In the genomic region with DNA sequence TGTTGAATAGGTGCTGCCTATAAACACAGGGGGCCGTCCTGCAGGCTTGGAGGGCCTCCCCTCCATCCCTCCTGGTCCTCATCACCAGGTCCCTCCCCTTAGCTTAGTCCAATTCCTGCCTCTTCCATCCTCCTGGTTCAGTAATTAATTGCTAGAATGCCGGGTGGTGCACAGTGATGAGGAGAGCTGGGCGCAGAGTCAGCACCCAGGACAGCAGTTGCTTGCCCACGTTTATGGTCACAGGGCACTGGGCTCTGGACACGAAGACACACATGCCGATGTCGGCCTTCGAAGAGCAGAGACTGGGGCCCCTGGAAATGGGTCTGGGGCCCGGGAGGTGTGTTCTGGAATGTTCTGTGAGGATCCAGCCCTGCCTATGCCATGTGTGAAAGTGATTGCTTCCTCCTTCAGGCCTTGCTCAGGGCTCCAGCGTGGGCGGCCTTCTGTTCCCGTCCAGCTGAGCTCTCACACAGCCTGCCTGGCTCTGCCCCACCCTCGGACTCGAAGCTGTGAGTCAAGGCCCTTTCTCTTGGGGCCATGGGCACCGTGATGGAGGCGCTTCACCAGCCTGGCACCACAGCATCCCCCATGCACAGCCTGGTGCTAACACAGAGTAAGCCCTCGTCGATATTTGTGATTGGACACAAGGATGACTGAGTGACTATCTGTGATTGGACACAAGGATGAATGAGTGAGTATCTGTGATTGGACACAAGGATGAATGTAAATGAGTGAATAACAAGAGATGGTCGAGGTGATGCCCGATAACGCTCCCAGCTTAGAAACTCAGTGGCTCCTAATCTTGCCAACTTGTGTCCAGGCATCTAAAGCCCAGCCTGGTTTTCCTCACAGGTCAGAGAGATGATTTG, we compare ENCODE assay signal across 24 cellular contexts.
DNase-seq lines count a peak whose midpoint lies in the region; ATAC-seq and TF ChIP-seq lines count a peak whose summit lies in the region.
"Had no signal": no experiment of that assay in that cellular context is flagged by ENCODE, and none has a peak within 500 bp of the region (broad histone marks: within the 10 kb centered on the region; RNA-seq: fewer than 3 reads in every experiment).

No MANE protein-coding gene starts in this region.

- ATAC-seq in GM23338 = no peak
- ATAC-seq in lung (ENCODE audit: insufficient read depth, low FRiP score) = no peak
- ATAC-seq in GM21619 (IDR thresholded peaks at IDR 0.05; ENCODE audit: unreplicated experiment) = no peak
- ATAC-seq in GM18505 (IDR thresholded peaks at IDR 0.05; ENCODE audit: unreplicated experiment) = no peak

- H2AFZ ChIP-seq in GM23338 (no peak overlapping the region), Karpas-422 (ENCODE audit: low read length) (no peak overlapping the region)

- no peaks in the 10 kb centered on the region for H4K20me1 ChIP-seq in GM23338 (replicated peaks; ENCODE audit: insufficient read depth)
- no peaks in the 10 kb centered on the region for H4K20me1 ChIP-seq in Karpas-422 (ENCODE audit: insufficient read depth, low read depth, low read length)

- TF ChIP-seq EP300 in stomach (IDR thresholded peaks at IDR 0.05) = no peak

- no peaks in the 10 kb centered on the region; the same call in 2 of the 3 replicates for H3K9me3 Mint-ChIP-seq in GM23338
- H3K9me3 Mint-ChIP-seq: CD8-positive, alpha-beta memory T cell; stimulated activated naive CD8-positive, alpha-beta T cell treated with anti-CD3 and anti-CD28 coated beads, Interleukin-15, Interleukin-2, amounts not matched to agents 100 ng/mL and 50 ng/mL, for 24 hours had no signal

- peaks cover 5% of the 10 kb centered on the region for H3K27me3 Mint-ChIP-seq in GM23338 (ENCODE audit: insufficient read depth, low read depth, poor library complexity)

- H3K27ac Mint-ChIP-seq in GM23338 = peak overlapping the region; percentile 56; the same call in 1 of the 2 replicates
- H3K27ac Mint-ChIP-seq: activated naive CD8-positive, alpha-beta T cell; CD8-positive, alpha-beta memory T cell; stimulated activated naive CD8-positive, alpha-beta T cell treated with anti-CD3 and anti-CD28 coated beads, Interleukin-15, Interleukin-2, amounts not matched to agents 100 ng/mL and 50 ng/mL, for 24 hours had no signal

- 71 to 74% methylated on average over 21 of the region's 21 CpGs for WGBS in lung, 2 donors
- 62 to 82% (median 71%) methylated on average over 9 to 21 of the region's 21 CpGs for WGBS in stomach, 5 donors

- DNase-seq in GM23338 (ENCODE audit: low spot score) = no peak
- peak; percentile 23 for DNase-seq in lung (ENCODE audit: low spot score)
- DNase-seq in stomach = peak; percentile 21
- DNase-seq in Karpas-422 = no peak
- no peak for DNase-seq in GM03348 (ENCODE audit: low spot score)
- DNase-seq: activated CD4-positive, alpha-beta T cell treated with anti-CD3 and anti-CD28 coated beads, Interleukin-2, amount 50 U/mL, for 1 hour; activated T-cell treated with anti-CD3 and anti-CD28 coated beads, Interleukin-2, amount 50 U/mL, for 1 hour; CD8-positive, alpha-beta memory T cell; dermis blood vessel endothelial cell; foreskin melanocyte; kidney glomerular epithelial cell; NCI-H1048; NCI-H2029; occipital lobe had no signal

- no peaks in the 10 kb centered on the region for H3K4me1 Mint-ChIP-seq in GM23338
- H3K4me1 Mint-ChIP-seq: CD8-positive, alpha-beta memory T cell had no signal

- H3K9me3 ChIP-seq in lung (ENCODE audit: control insufficient read depth in 2 of 2, insufficient read depth in 1 of 2, low read length in 1 of 2) (no peaks in the 10 kb centered on the region), stomach (peaks cover 0 to 6% (median 0%) of the 10 kb centered on the region in 4 donors), Karpas-422 (ENCODE audit: low read length) (no peaks in the 10 kb centered on the region)
- H3K9me3 ChIP-seq: body of pancreas, SJCRH30 had no signal

- H3K9me2 ChIP-seq in GM23338 (ENCODE audit: insufficient read depth) (no peaks in the 10 kb centered on the region), Karpas-422 (replicated peaks; ENCODE audit: insufficient read depth, low read length) (no peaks in the 10 kb centered on the region)

- no peak for TF ChIP-seq POLR2A in stomach (IDR thresholded peaks at IDR 0.05)
- TF ChIP-seq POLR2A in GM18505 (IDR thresholded peaks at IDR 0.05; ENCODE audit: borderline replicate concordance, extremely low read depth, insufficient read depth, insufficient read length) = no peak

- H3K36me3 Mint-ChIP-seq in GM23338 (ENCODE audit: low read depth) = no peaks in the 10 kb centered on the region
- H3K36me3 Mint-ChIP-seq: activated naive CD8-positive, alpha-beta T cell; CD8-positive, alpha-beta memory T cell had no signal

- intact Hi-C loops in stomach (cut with DNase I; ENCODE audit: low total_unique reads) = no loop called here

- H3K4me3 ChIP-seq in GM23338 = no peak overlapping the region
- no peak overlapping the region for H3K4me3 ChIP-seq in lung
- H3K4me3 ChIP-seq in stomach = no peak overlapping the region
- H3K4me3 ChIP-seq in Karpas-422 (ENCODE audit: low read length) = no peak overlapping the region
- H3K4me3 ChIP-seq: body of pancreas, SJCRH30 had no signal

- H3K4me1 ChIP-seq in GM23338 (ENCODE audit: insufficient read depth) = no peaks in the 10 kb centered on the region
- H3K4me1 ChIP-seq in lung (ENCODE audit: control insufficient read depth in 2 of 2, insufficient read depth in 2 of 2, low read length in 2 of 2) = no peaks in the 10 kb centered on the region
- H3K4me1 ChIP-seq in stomach = no peaks in the 10 kb centered on the region
- no peaks in the 10 kb centered on the region for H3K4me1 ChIP-seq in Karpas-422 (ENCODE audit: low read length)
- H3K4me1 ChIP-seq: body of pancreas had no signal

- H3K27me3 ChIP-seq in GM23338 (ENCODE audit: insufficient read depth) (no peaks in the 10 kb centered on the region), lung (ENCODE audit: control insufficient read depth, insufficient read depth) (no peaks in the 10 kb centered on the region), stomach (peaks cover 0 to 39% (median 0%) of the 10 kb centered on the region in 3 donors), Karpas-422 (ENCODE audit: low read length) (no peaks in the 10 kb centered on the region)
- H3K27me3 ChIP-seq: body of pancreas had no signal

- TF ChIP-seq CTCF in GM23338 (conservative IDR thresholded peaks at IDR 0.05; ENCODE audit: low read depth in 2 of 2) = no peak
- no peak for TF ChIP-seq CTCF in lung (IDR thresholded peaks at IDR 0.05; ENCODE audit: control extremely low read depth, extremely low read depth)
- no peak for TF ChIP-seq CTCF in stomach (IDR thresholded peaks at IDR 0.05)

- H3K27ac ChIP-seq in GM23338 (ENCODE audit: low read depth) (no peak overlapping the region), cingulate gyrus (ENCODE audit: low read depth, low read length) (peak overlapping the region; percentile 82), lung (ENCODE audit: low read depth in 1 of 2, low read length in 1 of 2) (no peak overlapping the region), stomach (no peak overlapping the region), Karpas-422 (ENCODE audit: low read length) (no peak overlapping the region)
- H3K27ac ChIP-seq: body of pancreas, epithelial cell of prostate, KMS-11, SJCRH30, VCaP had no signal

- no peaks in the 10 kb centered on the region for H3F3A ChIP-seq in GM23338 (replicated peaks; ENCODE audit: low read depth)

- H3K79me2 ChIP-seq in GM23338 (replicated peaks; ENCODE audit: insufficient read depth) = no peaks in the 10 kb centered on the region
- no peaks in the 10 kb centered on the region for H3K79me2 ChIP-seq in Karpas-422 (ENCODE audit: low read length)

- no peak overlapping the region for H3K4me2 ChIP-seq in GM23338
- H3K4me2 ChIP-seq in Karpas-422 (ENCODE audit: low read depth, low read length, poor library complexity, severe bottlenecking) = no peak overlapping the region
- H3K4me2 ChIP-seq: KMS-11 had no signal

- no peak overlapping the region for H3K9ac ChIP-seq in Karpas-422 (ENCODE audit: low read length)
- H3K9ac ChIP-seq: KMS-11 had no signal

- no peaks in the 10 kb centered on the region for H3K36me3 ChIP-seq in GM23338 (ENCODE audit: insufficient read depth)
- H3K36me3 ChIP-seq in lung (ENCODE audit: control insufficient read depth in 2 of 2, insufficient read depth in 2 of 2, low read length in 2 of 2) = no peaks in the 10 kb centered on the region
- H3K36me3 ChIP-seq in stomach = no peaks in the 10 kb centered on the region
- H3K36me3 ChIP-seq in Karpas-422 (ENCODE audit: insufficient read depth, low read length) = no peaks in the 10 kb centered on the region
- H3K36me3 ChIP-seq: SJCRH30 had no signal

- H3K4me3 Mint-ChIP-seq in GM23338 = no peak overlapping the region
- H3K4me3 Mint-ChIP-seq: activated naive CD8-positive, alpha-beta T cell; CD8-positive, alpha-beta memory T cell; stimulated activated naive CD8-positive, alpha-beta T cell treated with anti-CD3 and anti-CD28 coated beads, Interleukin-15, Interleukin-2, amounts not matched to agents 100 ng/mL and 50 ng/mL, for 24 hours had no signal

TF ChIP-seq in GM23338, 12 proteins besides CTCF, POLR2A, EP300 and RAD21 (continues in another document):
- no peak for TF ChIP-seq ZNF331 (CRISPR knock-in tag; IDR thresholded peaks at IDR 0.05; ENCODE audit: low read depth)

Comparison
In these comparisons a context has a peak if more than half of its experiments do, and no peak if none do; other contexts are left out.
1. DNase-seq: peak in lung (single experiment) and stomach (single experiment); none in GM23338 (single experiment), Karpas-422 (single experiment) and GM03348 (single experiment).